ENCODE assay signal across 24 cellular contexts in the genomic region with DNA sequence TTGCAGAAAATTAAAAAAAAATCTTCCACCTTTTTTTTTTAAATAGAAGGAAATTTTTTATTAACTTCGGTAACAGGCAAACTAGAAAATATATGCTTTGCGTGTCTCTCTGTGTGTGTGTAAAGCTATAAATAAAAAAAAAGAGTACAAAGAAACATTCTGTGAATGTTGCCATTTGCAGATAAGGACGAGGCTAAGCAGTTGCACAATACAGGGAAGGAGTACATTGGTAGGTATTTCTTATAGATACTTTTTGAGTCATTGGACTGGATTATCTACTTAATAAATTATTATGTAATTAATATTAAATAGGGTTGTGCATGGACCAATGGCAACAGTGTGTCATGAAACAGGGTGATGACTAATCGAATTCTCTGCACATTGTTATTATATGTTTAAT.
"Had no signal": no experiment of that assay in that cellular context is flagged by ENCODE, and none has a peak within 500 bp of the region (broad histone marks: within the 10 kb centered on the region; RNA-seq: fewer than 3 reads in every experiment).

No MANE protein-coding gene starts in this region.

- H3K36me3 ChIP-seq: left ventricle myocardium inferior, ovary, right atrium auricular region, right lobe of liver, thyroid gland, transverse colon, upper lobe of left lung, vagina had no signal

- H3K9me3 ChIP-seq: mucosa of descending colon, ovary, right lobe of liver, thyroid gland, transverse colon, upper lobe of left lung, vagina had no signal

- H3K27ac ChIP-seq: left ventricle myocardium inferior, ovary, right atrium auricular region, right lobe of liver, thyroid gland, transverse colon, upper lobe of left lung, vagina had no signal

- H3K4me3 ChIP-seq: left ventricle myocardium inferior, lung, mucosa of descending colon, ovary, right atrium auricular region, right lobe of liver, smooth muscle cell, thyroid gland, transverse colon, upper lobe of left lung, vagina had no signal

- H3K4me1 ChIP-seq: left ventricle myocardium inferior, right atrium auricular region, right lobe of liver, thyroid gland, transverse colon, upper lobe of left lung, vagina had no signal

- H3K27me3 ChIP-seq: ovary, right atrium auricular region, right lobe of liver, thyroid gland, transverse colon, upper lobe of left lung, vagina had no signal

- DNase-seq: islet precursor cell; left ventricle myocardium inferior; mesendoderm; midbrain; mucosa of descending colon; naive thymus-derived CD4-positive, alpha-beta T cell; ovary; right lobe of liver; stimulated activated CD4-positive, alpha-beta T cell treated with anti-CD3 and anti-CD28 coated beads, Interleukin-1b, Interleukin-23, amount 100 ng/mL, for 48 hours; stimulated activated CD4-positive, alpha-beta T cell treated with anti-CD3 and anti-CD28 coated beads, Interleukin-2, amount 100 ng/mL, for 48 hours; stimulated activated CD4-positive, alpha-beta T cell treated with anti-CD3 and anti-CD28 coated beads, Interleukin-4, amount 100 ng/mL, for 4 hours; stimulated activated CD8-positive, alpha-beta memory T cell treated with anti-CD3 and anti-CD28 coated beads, Interleukin-4, amount 100 ng/mL, for 48 hours; stimulated activated naive CD4-positive, alpha-beta T cell treated with Interleukin-2 at 50 U/mL for 16 hours; stimulated activated naive CD8-positive, alpha-beta T cell treated with anti-CD3 and anti-CD28 coated beads, Interleukin-15, amount 100 ng/mL, for 72 hours; substantia nigra; thyroid gland; transverse colon; upper lobe of left lung had no signal

- H3K4me2 ChIP-seq: smooth muscle cell had no signal

- ATAC-seq: mucosa of descending colon; naive thymus-derived CD4-positive, alpha-beta T cell; natural killer cell treated with Interleukin-12 subunit alpha and Interleukin-12 subunit beta and Interleukin-15 and Interleukin-18, amount 100 ng/mL, for 72 hours; right lobe of liver; stimulated activated memory B cell treated with anti-CD40 and anti-IgM and Interleukin-4, amounts not matched to agents 10 μg/mL and 1 μg/mL and 100 μg/mL, for 72 hours; stimulated activated naive CD8-positive, alpha-beta T cell treated with anti-CD3 and anti-CD28 coated beads, Interleukin-15, amount 100 ng/mL, for 72 hours had no signal
